27 cellular contexts compared by ENCODE assay signal in the genomic region with DNA sequence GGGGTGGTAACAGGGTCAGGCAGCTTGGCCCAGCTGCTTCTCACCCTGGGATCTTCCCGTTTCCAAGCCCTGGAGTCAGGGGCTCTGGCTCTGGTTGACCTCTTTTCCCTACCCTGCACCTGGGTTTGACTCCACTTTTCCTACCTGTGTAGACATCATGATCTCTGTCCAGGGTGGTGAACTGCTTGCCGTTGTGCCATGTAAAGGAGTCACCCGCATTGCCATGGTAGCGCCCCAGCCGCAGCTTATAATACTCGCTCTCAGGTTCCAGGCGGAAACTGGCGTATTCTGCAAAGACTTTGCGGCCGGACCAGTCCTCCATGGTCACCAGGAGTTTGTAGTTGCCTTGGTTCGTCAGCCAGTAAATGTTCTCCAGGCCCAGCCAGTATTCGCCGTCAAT. TPM values are rescaled to one million over a fixed set of nuclear protein-coding genes. Genes with fewer than 3 reads are reported as not detected.
"Had no signal": no experiment of that assay in that cellular context is flagged by ENCODE, and none has a peak within 500 bp of the region (broad histone marks: within the 10 kb centered on the region; RNA-seq: fewer than 3 reads in every experiment).

No MANE protein-coding gene starts in this region.

- H3K9me3 ChIP-seq: MG63 had no signal

- H3K27me3 ChIP-seq: MG63 had no signal

- H3K36me3 ChIP-seq: MG63 had no signal

- H3K4me3 ChIP-seq: MG63 had no signal

- DNase-seq: activated B cell treated with CpG ODN at 0.5 μM for 24 hours; activated CD4-positive, alpha-beta T cell treated with anti-CD3 and anti-CD28 coated beads for 1 hour; activated CD4-positive, alpha-beta T cell treated with anti-CD3 and anti-CD28 coated beads, Interleukin-2, amount 10 ng/mL, durations not matched to agents 24 days and 14 days; activated CD4-positive, alpha-beta T cell treated with anti-CD3 and anti-CD28 coated beads, Interleukin-2, amount 50 U/mL, for 48 hours; activated CD8-positive, alpha-beta memory T cell treated with anti-CD3 and anti-CD28 coated beads, Interleukin-2, amount 10 ng/mL, durations not matched to agents 7 days and 5 days; activated effector memory CD4-positive, alpha-beta T cell treated with Interleukin-2 at 50 U/mL for 16 hours; activated naive CD4-positive, alpha-beta T cell; activated T-cell treated with anti-CD3 and anti-CD28 coated beads, Interleukin-2, amount 50 U/mL, for 24 hours; amygdala; central memory CD4-positive, alpha-beta T cell; KG1; MG63; NCI-H1092 treated with DMSO at 0.1 percent for 48 hours; NCI-H1417 treated with DMSO at 0.1 percent for 48 hours; NCI-H1694; NCI-H2029; NCI-H2107; NCI-H2171 treated with DMSO at 0.1 percent for 48 hours; NCI-H226; NCI-H526 treated with DMSO at 0.1 percent for 48 hours; NCI-H82; SIG-M5; T-cell; T-helper 2 cell; T1000 had no signal

- ATAC-seq: activated CD8-positive, alpha-beta memory T cell treated with anti-CD3 and anti-CD28 coated beads, Interleukin-2, amount 10 ng/mL, durations not matched to agents 7 days and 5 days; T-cell had no signal

RNA-seq across cellular contexts. Expression of gene ANGPTL2, which starts 30.9 kb away (rescaled TPM):
- total RNA-seq: activated B cell treated with CpG ODN at 0.5 μM for 24 hours; activated CD4-positive, alpha-beta T cell treated with anti-CD3 and anti-CD28 coated beads, Interleukin-2, amount 10 ng/mL, durations not matched to agents 24 days and 14 days; activated CD8-positive, alpha-beta memory T cell treated with anti-CD3 and anti-CD28 coated beads, Interleukin-2, amount 10 ng/mL, durations not matched to agents 7 days and 5 days; activated T-helper 1 cell treated with anti-CD3 and anti-CD28 coated beads, Interleukin-12 subunit alpha, Interleukin-12 subunit beta, Interleukin-2, Interleukin-4 antibody, amounts not matched to agents 30 ng/mL and 10 ng/mL and 1 ng/mL, durations not matched to agents 14 hours and 24 hours and 36 hours; OCI-LY7 had no signal
